In the genomic region with DNA sequence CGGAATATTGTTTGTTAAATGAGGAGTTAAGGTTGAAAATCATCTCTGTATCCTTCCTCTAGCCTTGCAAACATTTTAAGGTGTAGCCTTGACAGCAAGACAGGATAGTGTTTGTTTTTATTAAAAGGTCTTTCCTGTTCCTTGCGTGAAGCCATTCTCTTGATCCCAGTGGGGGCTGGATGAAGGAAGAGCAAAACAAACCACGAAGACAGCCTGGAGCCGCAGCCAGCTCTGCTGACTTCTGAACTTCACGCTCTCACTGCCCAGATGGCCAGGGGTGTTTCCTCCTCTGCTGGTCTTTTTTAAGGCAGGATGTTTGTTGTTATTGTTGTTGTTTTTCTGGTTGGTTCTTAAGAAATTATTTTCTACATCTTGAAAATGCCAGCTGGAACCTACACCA, we compare ENCODE assay signal across 19 cellular contexts.
DNase-seq lines count a peak whose midpoint lies in the region; FAIRE-seq and TF ChIP-seq lines count a peak whose summit lies in the region.
"Had no signal": no experiment of that assay in that cellular context is flagged by ENCODE, and none has a peak within 500 bp of the region (broad histone marks: within the 10 kb centered on the region; RNA-seq: fewer than 3 reads in every experiment).

No MANE protein-coding gene starts in this region.

- H3K9me3 Mint-ChIP-seq in immature natural killer cell: no peaks in the 10 kb centered on the region

- DNase-seq in M059J (ENCODE audit: low read depth) (peak; percentile 69), coronary artery (ENCODE audit: low spot score) (no peak), tibial nerve (ENCODE audit: low spot score in 2 of 2) (no peak), frontal cortex (ENCODE audit: low spot score in 2 of 2) (no peak), KG1 (lab: John Stamatoyannopoulos, UW) (no peak), immature natural killer cell (no peak)
- DNase-seq: activated CD4-positive, alpha-beta T cell treated with anti-CD3 and anti-CD28 coated beads, Interleukin-2, amount 50 U/mL, for 1 hour; activated T-cell treated with anti-CD3 and anti-CD28 coated beads for 4 hours; C1 segment of cervical spinal cord; GM23248; MM.1S; NCI-H1930; NCI-H524 treated with DMSO at 0.1 percent for 48 hours; psoas muscle; SK-N-SH; stimulated activated CD4-positive, alpha-beta T cell treated with anti-CD3 and anti-CD28 coated beads, Interleukin-1b, Interleukin-23, amount 100 ng/mL, for 48 hours had no signal

- no peak overlapping the region for H3K4me3 ChIP-seq in coronary artery
- H3K4me3 ChIP-seq in liver (ENCODE audit: low read depth in 1 of 3, low read length in 3 of 3): no peak overlapping the region
- H3K4me3 ChIP-seq in tibial nerve: no peak overlapping the region
- H3K4me3 ChIP-seq: GM23248, psoas muscle had no signal

- H3K27me3 ChIP-seq in liver (ENCODE audit: control insufficient read depth in 4 of 4, insufficient read depth in 4 of 4, low read length in 3 of 4) (no peaks in the 10 kb centered on the region), tibial nerve (no peaks in the 10 kb centered on the region)

- H3K36me3 Mint-ChIP-seq in immature natural killer cell: peaks cover 0 to 3% (median 0%) of the 10 kb centered on the region in 3 donors

- no peak overlapping the region for H3K9ac ChIP-seq in liver (ENCODE audit: low read depth in 1 of 2, low read length in 2 of 2)
- H3K9ac ChIP-seq: GM23248, SK-N-SH had no signal

- H3K27me3 Mint-ChIP-seq in immature natural killer cell (ENCODE audit: low read depth in 3 of 3): peaks cover 0 to 2% (median 0%) of the 10 kb centered on the region in 3 donors
- H3K27me3 Mint-ChIP-seq: activated naive CD8-positive, alpha-beta T cell had no signal

- peak overlapping the region; percentile 15 to 48 for H3K27ac ChIP-seq in coronary artery
- no peak overlapping the region for H3K27ac ChIP-seq in liver (ENCODE audit: low read depth in 1 of 2, low read length in 2 of 2)
- peak overlapping the region in 3 of 4 donors; percentile 21 to 74 (median 57) for H3K27ac ChIP-seq in tibial nerve
- H3K27ac ChIP-seq: GM23248, psoas muscle had no signal

- TF ChIP-seq CTCF in coronary artery (IDR thresholded peaks at IDR 0.05): no peak
- no peak for TF ChIP-seq CTCF in liver (IDR thresholded peaks at IDR 0.05; ENCODE audit: low read depth, low read length, missing input control)
- no peak for TF ChIP-seq CTCF in tibial nerve (IDR thresholded peaks at IDR 0.05)

- H3K4me1 Mint-ChIP-seq in immature natural killer cell: no peaks in the 10 kb centered on the region

- H3K9me3 ChIP-seq in liver (ENCODE audit: control insufficient read depth in 4 of 4, low read length in 3 of 4) (no peaks in the 10 kb centered on the region), tibial nerve (no peaks in the 10 kb centered on the region)
- H3K9me3 ChIP-seq: psoas muscle, SK-N-SH had no signal

- H3K4me1 ChIP-seq in liver (ENCODE audit: control insufficient read depth in 4 of 4, insufficient read depth in 4 of 4, low read length in 3 of 4) (peaks cover 0 to 4% (median 1%) of the 10 kb centered on the region in 4 donors), tibial nerve (peaks cover 0 to 38% (median 10%) of the 10 kb centered on the region in 4 donors)
- H3K4me1 ChIP-seq: psoas muscle had no signal

- peak in 1 of 2 donors; percentile 45 for TF ChIP-seq EP300 in tibial nerve (IDR thresholded peaks at IDR 0.05)

- TF ChIP-seq RAD21 in liver (IDR thresholded peaks at IDR 0.05): peak in 1 of 2 donors; percentile 13

- TF ChIP-seq POLR2A in tibial nerve (IDR thresholded peaks at IDR 0.05): no peak

- H3K27ac Mint-ChIP-seq in immature natural killer cell: no peak overlapping the region
- H3K27ac Mint-ChIP-seq: activated naive CD8-positive, alpha-beta T cell had no signal

- H3K36me3 ChIP-seq in liver (ENCODE audit: control insufficient read depth in 4 of 4, insufficient read depth in 3 of 4, low read depth in 1 of 4, low read length in 3 of 4) (no peaks in the 10 kb centered on the region), tibial nerve (peaks cover 0 to 7% (median 0%) of the 10 kb centered on the region in 3 donors)

- FAIRE-seq in frontal cortex (lab: Jason Lieb, UNC): no peak
- FAIRE-seq: islet of Langerhans had no signal

- H3K4me3 Mint-ChIP-seq in immature natural killer cell: no peak overlapping the region
- H3K4me3 Mint-ChIP-seq: activated naive CD8-positive, alpha-beta T cell had no signal

- WGBS in liver: 76% methylated on average over 5 of the region's 5 CpGs
- 52 to 53% methylated on average over 5 of the region's 5 CpGs for whole genome bisulfite sequencing in tibial nerve, 2 donors

TF ChIP-seq in liver, 16 proteins besides CTCF, POLR2A, EP300 and RAD21:
- TF ChIP-seq, protein P1, sequence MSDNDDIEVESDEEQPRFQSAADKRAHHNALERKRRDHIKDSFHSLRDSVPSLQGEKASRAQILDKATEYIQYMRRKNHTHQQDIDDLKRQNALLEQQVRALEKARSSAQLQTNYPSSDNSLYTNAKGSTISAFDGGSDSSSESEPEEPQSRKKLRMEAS (IDR thresholded peaks at IDR 0.05): no peak
- TF ChIP-seq, protein P2, sequence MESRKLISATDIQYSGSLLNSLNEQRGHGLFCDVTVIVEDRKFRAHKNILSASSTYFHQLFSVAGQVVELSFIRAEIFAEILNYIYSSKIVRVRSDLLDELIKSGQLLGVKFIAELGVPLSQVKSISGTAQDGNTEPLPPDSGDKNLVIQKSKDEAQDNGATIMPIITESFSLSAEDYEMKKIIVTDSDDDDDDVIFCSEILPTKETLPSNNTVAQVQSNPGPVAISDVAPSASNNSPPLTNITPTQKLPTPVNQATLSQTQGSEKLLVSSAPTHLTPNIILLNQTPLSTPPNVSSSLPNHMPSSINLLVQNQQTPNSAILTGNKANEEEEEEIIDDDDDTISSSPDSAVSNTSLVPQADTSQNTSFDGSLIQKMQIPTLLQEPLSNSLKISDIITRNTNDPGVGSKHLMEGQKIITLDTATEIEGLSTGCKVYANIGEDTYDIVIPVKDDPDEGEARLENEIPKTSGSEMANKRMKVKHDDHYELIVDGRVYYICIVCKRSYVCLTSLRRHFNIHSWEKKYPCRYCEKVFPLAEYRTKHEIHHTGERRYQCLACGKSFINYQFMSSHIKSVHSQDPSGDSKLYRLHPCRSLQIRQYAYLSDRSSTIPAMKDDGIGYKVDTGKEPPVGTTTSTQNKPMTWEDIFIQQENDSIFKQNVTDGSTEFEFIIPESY (IDR thresholded peaks at IDR 0.05): no peak
- TF ChIP-seq FOXA2 (IDR thresholded peaks at IDR 0.05) (no peak), ATF3 (IDR thresholded peaks at IDR 0.05) (no peak), TAF1 (conservative IDR thresholded peaks at IDR 0.05) (no peak), JUND (IDR thresholded peaks at IDR 0.05) (no peak), RXRA (IDR thresholded peaks at IDR 0.05) (no peak), NR2F2 (IDR thresholded peaks at IDR 0.05) (peak; percentile 65), HNF4A (conservative IDR thresholded peaks at IDR 0.05) (no peak), FOXA1 (IDR thresholded peaks at IDR 0.05) (no peak), SP1 (IDR thresholded peaks at IDR 0.05) (peak; percentile 23), GABPA (IDR thresholded peaks at IDR 0.05 in 1 of 2, conservative IDR thresholded peaks at IDR 0.05 in 1 of 2) (no peak)

Comparison
In these comparisons a context has a peak if more than half of its experiments do, and no peak if none do; other contexts are left out.
1. H3K27ac ChIP-seq: peak in coronary artery (2 of 2) and tibial nerve (3 of 4); none in liver (0 of 2).